In the genomic region with DNA sequence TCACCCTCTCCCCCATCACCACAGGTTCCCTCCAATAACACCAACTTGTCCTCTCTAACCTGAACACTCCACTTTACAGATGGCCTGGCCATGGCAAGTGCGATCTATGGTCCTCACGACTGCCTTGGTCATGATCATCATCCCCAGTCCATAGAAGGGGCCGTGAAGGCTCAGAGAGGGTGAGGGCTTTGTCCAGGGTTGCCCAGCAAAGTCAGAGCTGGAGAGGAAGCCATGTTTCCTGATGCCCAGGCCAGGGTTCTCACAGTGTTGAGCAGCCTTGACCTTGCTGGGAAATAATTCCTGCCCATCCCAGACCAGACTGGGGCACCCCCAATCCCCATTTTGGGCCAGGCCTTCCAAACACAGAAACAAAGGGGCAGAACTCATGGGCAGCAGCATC, we compare ENCODE assay signal across 27 cellular contexts. TPM values are rescaled to one million over a fixed set of nuclear protein-coding genes. Genes with fewer than 3 reads are reported as not detected.
"Had no signal": no experiment of that assay in that cellular context is flagged by ENCODE, and none has a peak within 500 bp of the region (broad histone marks: within the 10 kb centered on the region; RNA-seq: fewer than 3 reads in every experiment).

No MANE protein-coding gene starts in this region.

- ATAC-seq: effector memory CD8-positive, alpha-beta T cell; esophagus mucosa; gastrocnemius medialis; heart right ventricle; left cardiac atrium; left lung; left ventricle myocardium superior; lower lobe of right lung had no signal

- H3K27ac ChIP-seq: colonic mucosa, epithelial cell of prostate, esophagus squamous epithelium, gastrocnemius medialis, heart right ventricle, left lung, lower lobe of right lung had no signal

- H3K27me3 ChIP-seq: colonic mucosa had no signal

- FAIRE-seq: endometrium, islet of Langerhans, keratinocyte had no signal

- H3K4me3 Mint-ChIP-seq: dendritic cell treated with granulocyte-macrophage colony-stimulating factor and Interleukin-4, amounts not matched to agents 40 ng/mL and 50 ng/mL, for 4 days; effector memory CD8-positive, alpha-beta T cell; endodermal cell had no signal

- H3K27me3 Mint-ChIP-seq: dendritic cell treated with granulocyte-macrophage colony-stimulating factor and Interleukin-4, amounts not matched to agents 40 ng/mL and 50 ng/mL, for 4 days had no signal

- H3K9me3 ChIP-seq: colonic mucosa, esophagus squamous epithelium, gastrocnemius medialis, left lung, lower lobe of right lung had no signal

- H3K4me3 ChIP-seq: colonic mucosa, esophagus squamous epithelium, gastrocnemius medialis, heart right ventricle, left lung, lower lobe of right lung had no signal

- H3K9me3 Mint-ChIP-seq: dendritic cell treated with granulocyte-macrophage colony-stimulating factor and Interleukin-4, amounts not matched to agents 40 ng/mL and 50 ng/mL, for 4 days; effector memory CD8-positive, alpha-beta T cell; endodermal cell had no signal

- DNase-seq: colonic mucosa; cortex of kidney; effector CD8-positive, alpha-beta T cell; effector memory CD8-positive, alpha-beta T cell; endodermal cell; erythroblast; esophagus squamous epithelium; foreskin fibroblast; foreskin melanocyte; gastrocnemius medialis; glutamatergic neuron; heart right ventricle; hippocampal formation; left cardiac atrium; left lung; left ventricle myocardium superior; lower lobe of right lung; mesenchymal stem cell; midbrain had no signal

- H3K4me1 ChIP-seq: colonic mucosa, gastrocnemius medialis, heart right ventricle, left lung, lower lobe of right lung had no signal

- H3K36me3 ChIP-seq: colonic mucosa, esophagus squamous epithelium, gastrocnemius medialis, heart right ventricle, left lung, lower lobe of right lung had no signal

- H3K27ac Mint-ChIP-seq: dendritic cell treated with granulocyte-macrophage colony-stimulating factor and Interleukin-4, amounts not matched to agents 40 ng/mL and 50 ng/mL, for 4 days; effector memory CD8-positive, alpha-beta T cell; endodermal cell had no signal

RNA-seq across cellular contexts. Expression of a gene that starts 59.7 kb away (rescaled TPM):
- total RNA-seq: kidney epithelial cell, lower lobe of right lung, mononuclear cell had no signal
